ENCODE assay signal across 12 cellular contexts in genomic region chr3:30502742-30503073, GRCh38.
DNase-seq lines count a peak whose midpoint lies in the region; ATAC-seq and TF ChIP-seq lines count a peak whose summit lies in the region.
"Had no signal": no experiment of that assay in that cellular context is flagged by ENCODE, and none has a peak within 500 bp of the region (broad histone marks: within the 10 kb centered on the region; RNA-seq: fewer than 3 reads in every experiment).

No MANE protein-coding gene starts in this region.

- CTCF ChIA-PET in activated CD8-positive, alpha-beta T cell treated with anti-CD3 and anti-CD28 coated beads for 36 hours (lab: Charles Lee): interaction anchor here (1.1 to 1.9 kb wide), 2 partner anchors 9 to 190 kb away, joined by 3 to 4 read pairs; no protein-coding TSS in a partner anchor
- CTCF ChIA-PET in activated CD8-positive, alpha-beta T cell treated with anti-CD3 and anti-CD28 coated beads, Interleukin-2, amount 10 ng/mL, durations not matched to agents 7 days and 5 days (lab: Charles Lee): no interaction called here

- H3K9me3 ChIP-seq in HAP-1: no peaks in the 10 kb centered on the region
- H3K9me3 ChIP-seq: A549, thoracic aorta had no signal

- no peaks in the 10 kb centered on the region for H3K4me1 ChIP-seq in HAP-1
- H3K4me1 ChIP-seq: A549 had no signal

- no peaks in the 10 kb centered on the region for H3K27me3 ChIP-seq in HAP-1 (ENCODE audit: low read depth)

- no peaks in the 10 kb centered on the region for H3K9me3 Mint-ChIP-seq in activated CD8-positive, alpha-beta T cell treated with anti-CD3 and anti-CD28 coated beads for 36 hours
- peaks cover 9% of the 10 kb centered on the region for H3K9me3 Mint-ChIP-seq in activated CD8-positive, alpha-beta T cell treated with anti-CD3 and anti-CD28 coated beads, Interleukin-2, amount 10 ng/mL, durations not matched to agents 7 days and 5 days (ENCODE audit: insufficient read depth)
- no peaks in the 10 kb centered on the region for H3K9me3 Mint-ChIP-seq in stimulated activated effector memory CD8-positive, alpha-beta T cell treated with anti-CD3 and anti-CD28 coated beads, Interleukin-12 subunit alpha, Interleukin-12 subunit beta, amount 100 ng/mL, for 72 hours

- H3K4me1 Mint-ChIP-seq in activated CD8-positive, alpha-beta T cell treated with anti-CD3 and anti-CD28 coated beads for 36 hours (ENCODE audit: low read depth): peaks cover 34% of the 10 kb centered on the region
- peaks cover 8% of the 10 kb centered on the region for H3K4me1 Mint-ChIP-seq in activated CD8-positive, alpha-beta T cell treated with anti-CD3 and anti-CD28 coated beads, Interleukin-2, amount 10 ng/mL, durations not matched to agents 7 days and 5 days (ENCODE audit: low read depth)
- H3K4me1 Mint-ChIP-seq in stimulated activated effector memory CD8-positive, alpha-beta T cell treated with anti-CD3 and anti-CD28 coated beads, Interleukin-12 subunit alpha, Interleukin-12 subunit beta, amount 100 ng/mL, for 72 hours: peaks cover 41% of the 10 kb centered on the region

- H3K36me3 Mint-ChIP-seq in activated CD8-positive, alpha-beta T cell treated with anti-CD3 and anti-CD28 coated beads for 36 hours (ENCODE audit: low read depth): no peaks in the 10 kb centered on the region
- H3K36me3 Mint-ChIP-seq in activated CD8-positive, alpha-beta T cell treated with anti-CD3 and anti-CD28 coated beads, Interleukin-2, amount 10 ng/mL, durations not matched to agents 7 days and 5 days (ENCODE audit: low read depth): no peaks in the 10 kb centered on the region
- H3K36me3 Mint-ChIP-seq in stimulated activated effector memory CD8-positive, alpha-beta T cell treated with anti-CD3 and anti-CD28 coated beads, Interleukin-12 subunit alpha, Interleukin-12 subunit beta, amount 100 ng/mL, for 72 hours: peaks cover 13% of the 10 kb centered on the region

- H3K4me3 Mint-ChIP-seq in activated CD8-positive, alpha-beta T cell treated with anti-CD3 and anti-CD28 coated beads for 36 hours: no peak overlapping the region
- H3K4me3 Mint-ChIP-seq in activated CD8-positive, alpha-beta T cell treated with anti-CD3 and anti-CD28 coated beads, Interleukin-2, amount 10 ng/mL, durations not matched to agents 7 days and 5 days: no peak overlapping the region
- peak overlapping the region; percentile 29 for H3K4me3 Mint-ChIP-seq in stimulated activated effector memory CD8-positive, alpha-beta T cell treated with anti-CD3 and anti-CD28 coated beads, Interleukin-12 subunit alpha, Interleukin-12 subunit beta, amount 100 ng/mL, for 72 hours

- no peaks in the 10 kb centered on the region for H3K27me3 Mint-ChIP-seq in activated CD8-positive, alpha-beta T cell treated with anti-CD3 and anti-CD28 coated beads for 36 hours
- H3K27me3 Mint-ChIP-seq in activated CD8-positive, alpha-beta T cell treated with anti-CD3 and anti-CD28 coated beads, Interleukin-2, amount 10 ng/mL, durations not matched to agents 7 days and 5 days (ENCODE audit: low read depth): no peaks in the 10 kb centered on the region

- ATAC-seq in activated CD8-positive, alpha-beta T cell treated with anti-CD3 and anti-CD28 coated beads for 36 hours: peak; percentile 55
- ATAC-seq in activated CD8-positive, alpha-beta T cell treated with anti-CD3 and anti-CD28 coated beads, Interleukin-2, amount 10 ng/mL, durations not matched to agents 7 days and 5 days: no peak
- ATAC-seq in HG02840 (IDR thresholded peaks at IDR 0.05; ENCODE audit: low FRiP score, unreplicated experiment): peak; percentile 48
- peak; percentile 71 for ATAC-seq in stimulated activated effector memory CD8-positive, alpha-beta T cell treated with anti-CD3 and anti-CD28 coated beads, Interleukin-12 subunit alpha, Interleukin-12 subunit beta, amount 100 ng/mL, for 72 hours
- ATAC-seq: A549, sciatic nerve had no signal

- in situ Hi-C loops in HAP-1 (cut with MboI; ENCODE audit: low sequenced_read_pairs): no loop called here

- no peak overlapping the region for H3K27ac Mint-ChIP-seq in activated CD8-positive, alpha-beta T cell treated with anti-CD3 and anti-CD28 coated beads for 36 hours
- H3K27ac Mint-ChIP-seq in activated CD8-positive, alpha-beta T cell treated with anti-CD3 and anti-CD28 coated beads, Interleukin-2, amount 10 ng/mL, durations not matched to agents 7 days and 5 days: no peak overlapping the region
- H3K27ac Mint-ChIP-seq in stimulated activated effector memory CD8-positive, alpha-beta T cell treated with anti-CD3 and anti-CD28 coated beads, Interleukin-12 subunit alpha, Interleukin-12 subunit beta, amount 100 ng/mL, for 72 hours: peak overlapping the region; percentile 68

- POLR2A ChIA-PET in activated CD8-positive, alpha-beta T cell treated with anti-CD3 and anti-CD28 coated beads for 36 hours (lab: Charles Lee): no interaction called here
- POLR2A ChIA-PET in activated CD8-positive, alpha-beta T cell treated with anti-CD3 and anti-CD28 coated beads, Interleukin-2, amount 10 ng/mL, durations not matched to agents 7 days and 5 days (lab: Charles Lee): no interaction called here

- TF ChIP-seq CTCF in activated CD8-positive, alpha-beta T cell treated with anti-CD3 and anti-CD28 coated beads for 36 hours (IDR thresholded peaks at IDR 0.05): no peak
- TF ChIP-seq CTCF in GM20000 (IDR thresholded peaks at IDR 0.05; ENCODE audit: extremely low read depth, missing control alignments): no peak

- H3K36me3 ChIP-seq in HAP-1 (replicated peaks): no peaks in the 10 kb centered on the region
- H3K36me3 ChIP-seq: thoracic aorta had no signal

- DNase-seq in activated CD8-positive, alpha-beta T cell treated with anti-CD3 and anti-CD28 coated beads for 36 hours: no peak
- no peak for DNase-seq in activated CD8-positive, alpha-beta T cell treated with anti-CD3 and anti-CD28 coated beads, Interleukin-2, amount 10 ng/mL, durations not matched to agents 7 days and 5 days
- DNase-seq in SW480 (ENCODE audit: low spot score) (peak; percentile 64), GM20000 (ENCODE audit: low spot score) (no peak), DMS 273 (lab: John Stamatoyannopoulos, UW; ENCODE audit: unreplicated experiment) (no peak), HAP-1 (ENCODE audit: low spot score in 2 of 2) (no peak)
- no peak for DNase-seq in stimulated activated effector memory CD8-positive, alpha-beta T cell treated with anti-CD3 and anti-CD28 coated beads, Interleukin-12 subunit alpha, Interleukin-12 subunit beta, amount 100 ng/mL, for 72 hours (ENCODE audit: low spot score in 2 of 2)
- DNase-seq: NCI-H187 treated with DMSO at 0.1 percent for 48 hours had no signal

- no peak overlapping the region for H3K4me3 ChIP-seq in HAP-1
- H3K4me3 ChIP-seq: A549, thoracic aorta had no signal

- intact Hi-C loops in activated CD8-positive, alpha-beta T cell treated with anti-CD3 and anti-CD28 coated beads for 36 hours (cut with micrococcal nuclease): loop anchor here (10.0 kb wide), 1 partner anchor 102 kb away; the partner anchor contains the start of gene TGFBR2
